ENCODE assay signal across 9 cellular contexts in genomic region chrX:17547658-17548057, GRCh38.
DNase-seq lines count a peak whose midpoint lies in the region; ATAC-seq and TF ChIP-seq lines count a peak whose summit lies in the region.
"Had no signal": no experiment of that assay in that cellular context is flagged by ENCODE, and none has a peak within 500 bp of the region (broad histone marks: within the 10 kb centered on the region; RNA-seq: fewer than 3 reads in every experiment).

No MANE protein-coding gene starts in this region.

- ATAC-seq in GM18861 (IDR thresholded peaks at IDR 0.05; ENCODE audit: unreplicated experiment), result peak; percentile 88
- ATAC-seq in HG02798 (IDR thresholded peaks at IDR 0.05; ENCODE audit: poor library complexity, unreplicated experiment), result peak; percentile 80
- no peak for ATAC-seq in activated CD4-positive, CD25-positive, alpha-beta regulatory T cell treated with anti-CD3 and anti-CD28 coated beads, Interleukin-2, amount 50 U/mL, for 24 hours
- ATAC-seq: Panc1 had no signal

- no peaks in the 10 kb centered on the region for H4K20me1 ChIP-seq in OCI-LY7 (ENCODE audit: insufficient read depth, low read length)

- H3K36me3 ChIP-seq in OCI-LY7 (ENCODE audit: insufficient read depth, low read length), result no peaks in the 10 kb centered on the region

- H3K4me2 ChIP-seq in OCI-LY7 (ENCODE audit: low read length), result no peak overlapping the region

- H3K79me2 ChIP-seq in OCI-LY7 (ENCODE audit: insufficient read depth, low read depth, low read length), result no peaks in the 10 kb centered on the region

- CTCF ChIA-PET in OCI-LY7 (lab: Charles Lee; ENCODE audit: unreplicated experiment), result no interaction called here

- no peaks in the 10 kb centered on the region for H3K9me2 ChIP-seq in OCI-LY7 (ENCODE audit: insufficient read depth, low read length)

- intact Hi-C loops in OCI-LY7 (cut with micrococcal nuclease; ENCODE audit: unreplicated experiment), result no loop called here

- POLR2A ChIA-PET in OCI-LY7 (lab: Charles Lee), result no interaction called here

- no peaks in the 10 kb centered on the region for H3K4me1 ChIP-seq in OCI-LY7 (ENCODE audit: insufficient read depth, low read length, poor library complexity, severe bottlenecking)

- H2AFZ ChIP-seq in OCI-LY7 (ENCODE audit: low read length), result no peak overlapping the region

- no TSS peak for BruUV-seq in OCI-LY7 (replicated peaks; lab: Mats Ljungman, UMichigan)

- no peaks in the 10 kb centered on the region for H3K9me3 ChIP-seq in OCI-LY7 (ENCODE audit: low read length)

- TF ChIP-seq CTCF in OCI-LY7 (conservative IDR thresholded peaks at IDR 0.05; ENCODE audit: low read length), result no peak

- no peak overlapping the region for H3K4me3 ChIP-seq in OCI-LY7 (ENCODE audit: low read depth, low read length, poor library complexity, severe bottlenecking)

- DNase-seq in NCI-H748 (lab: John Stamatoyannopoulos, UW; ENCODE audit: unreplicated experiment) (peak; percentile 84), glomerular endothelial cell (ENCODE audit: extremely low read depth, low read depth, low spot score) (peak; percentile 64), OCI-LY7 (ENCODE audit: low spot score) (no peak), putamen (ENCODE audit: low spot score) (no peak)
- no peak for DNase-seq in stimulated activated CD4-positive, alpha-beta T cell treated with anti-CD3 and anti-CD28 coated beads, Interleukin-4, amount 100 ng/mL, for 1 hour

- H3K27ac ChIP-seq in OCI-LY7 (ENCODE audit: low read depth, low read length, poor library complexity, severe bottlenecking), result no peak overlapping the region

Comparison
In these comparisons a context has a peak if more than half of its experiments do, and no peak if none do; other contexts are left out.
1. ATAC-seq: peak in GM18861 (single experiment) and HG02798 (single experiment); none in activated CD4-positive, CD25-positive, alpha-beta regulatory T cell treated with anti-CD3 and anti-CD28 coated beads, Interleukin-2, amount 50 U/mL, for 24 hours (0 of 2).
2. DNase-seq: peak in NCI-H748 (single experiment) and glomerular endothelial cell (single experiment); none in stimulated activated CD4-positive, alpha-beta T cell treated with anti-CD3 and anti-CD28 coated beads, Interleukin-4, amount 100 ng/mL, for 1 hour (single experiment), OCI-LY7 (single experiment) and putamen (single experiment).